In genomic region chr2:69718338-69718965, GRCh38 we compare ENCODE assay signal across 15 cellular contexts. TPM values are rescaled to one million over a fixed set of nuclear protein-coding genes. Genes with fewer than 3 reads are reported as not detected.
DNase-seq lines count a peak whose midpoint lies in the region; ATAC-seq, FAIRE-seq and TF ChIP-seq lines count a peak whose summit lies in the region.
"Had no signal": no experiment of that assay in that cellular context is flagged by ENCODE, and none has a peak within 500 bp of the region (broad histone marks: within the 10 kb centered on the region; RNA-seq: fewer than 3 reads in every experiment).

No MANE protein-coding gene starts in this region.

- in situ Hi-C loops in HepG2 (cut with HindIII; ENCODE audit: extremely low pct_ligation_motif_present, low pct_unique_long_range_greater_than_20kb), result no loop called here
- in situ Hi-C loops in GM12878 (cut with MboI), result loop anchor here (25.0 kb wide), 1 partner anchor 706 kb away; the partner anchor contains the start of gene ANTXR1

- TF ChIP-seq CTCF in HepG2 (CRISPR knock-in tag; IDR thresholded peaks at IDR 0.05) (no peak), right lobe of liver (IDR thresholded peaks at IDR 0.05) (no peak), GM12878 (IDR thresholded peaks at IDR 0.05 in 2 of 3, conservative IDR thresholded peaks at IDR 0.05 in 1 of 3; ENCODE audit: control insufficient read depth in 2 of 3, extremely low read depth in 1 of 3, insufficient read depth in 1 of 3, low read depth in 3 of 3, low read length in 3 of 3) (no peak), foreskin keratinocyte (conservative IDR thresholded peaks at IDR 0.05) (no peak), glutamatergic neuron (IDR thresholded peaks at IDR 0.05; ENCODE audit: partially characterized antibody, unreplicated experiment) (no peak)

- SMC1A ChIA-PET in GM12878 (lab: Charles Lee; ENCODE audit: uncharacterized antibody, unreplicated experiment), result interaction anchor here (0.5 to 7.0 kb wide), 22 partner anchors 9 to 342 kb away, joined by 3 to 64 read pairs (median 4); no protein-coding TSS in a partner anchor

- no peaks in the 10 kb centered on the region for H3K36me3 ChIP-seq in HepG2 (replicated peaks in 1 of 2; ENCODE audit: control insufficient read depth in 1 of 2, insufficient read depth in 2 of 2, low read length in 2 of 2)
- H3K36me3 ChIP-seq in right lobe of liver, result no peaks in the 10 kb centered on the region
- H3K36me3 ChIP-seq in GM12878 (ENCODE audit: control insufficient read depth in 2 of 2, insufficient read depth in 2 of 2, low read length in 1 of 2), result no peaks in the 10 kb centered on the region

- TF ChIP-seq POLR2A in HepG2 (IDR thresholded peaks at IDR 0.05; ENCODE audit: insufficient read depth in 1 of 2, low read depth in 2 of 2, low read length in 2 of 2) (no peak), right lobe of liver (IDR thresholded peaks at IDR 0.05) (no peak), GM12878 (IDR thresholded peaks at IDR 0.05; ENCODE audit: low read depth, low read length) (no peak)

- CTCF ChIA-PET in HepG2 (lab: Yijun Ruan, JAX; ENCODE audit: low intra/inter-chr PET ratio, low total read pairs) (no interaction called here), GM12878 (lab: Yijun Ruan, JAX) (interaction anchor here (0.9 to 11.6 kb wide), 10 partner anchors 24 to 342 kb away, joined by 3 to 293 read pairs (median 6); partner anchors contain the start of genes ANXA4, MXD1 and NFU1)

- no peak overlapping the region for H3K27ac Mint-ChIP-seq in glutamatergic neuron (ENCODE audit: unreplicated experiment)

- H3K4me3 ChIP-seq in HepG2 (replicated peaks in 1 of 3; ENCODE audit: insufficient read depth in 1 of 3, low read depth in 2 of 3, low read length in 3 of 3), result no peak overlapping the region
- H3K4me3 ChIP-seq in right lobe of liver, result no peak overlapping the region
- H3K4me3 ChIP-seq in GM12878, result no peak overlapping the region
- H3K4me3 ChIP-seq: GM23248, SK-N-MC had no signal

- DNase-seq in HepG2 (ENCODE audit: low spot score) (no peak), right lobe of liver (no peak), GM12878 (ENCODE audit: low read depth, low spot score) (no peak), foreskin keratinocyte (peak in 1 of 2 donors; percentile 74), urothelium cell line (ENCODE audit: low spot score) (no peak), NCI-H1930 (lab: John Stamatoyannopoulos, UW) (no peak), glutamatergic neuron (no peak), caudate nucleus (lab: John Stamatoyannopoulos, UW) (no peak)
- DNase-seq: GM23248, NCI-H2107, NCI-H345, NCI-H526 treated with DMSO at 0.1 percent for 48 hours, PC-3 had no signal

- TF ChIP-seq EP300 in HepG2 (IDR thresholded peaks at IDR 0.05; ENCODE audit: low read depth in 2 of 2, low read length in 2 of 2) (no peak), HepG2 (CRISPR knock-in tag; IDR thresholded peaks at IDR 0.05; ENCODE audit: borderline replicate concordance) (no peak), GM12878 (IDR thresholded peaks at IDR 0.05; ENCODE audit: borderline replicate concordance in 1 of 2, control insufficient read depth in 1 of 2, low read depth in 2 of 2, low read length in 2 of 2) (no peak)

- H3K79me2 ChIP-seq in HepG2 (ENCODE audit: insufficient read depth, low read length) (no peaks in the 10 kb centered on the region), GM12878 (ENCODE audit: control insufficient read depth, insufficient read depth, low read length) (no peaks in the 10 kb centered on the region)

- RAD21 ChIA-PET in GM12878 (lab: Charles Lee; ENCODE audit: unreplicated experiment), result interaction anchor here (0.6 to 6.7 kb wide), 16 partner anchors 27 to 283 kb away, joined by 3 to 46 read pairs (median 3); partner anchors contain the start of gene AAK1

- POLR2A ChIA-PET in HepG2 (lab: Yijun Ruan, JAX), result interaction anchor here (0.7 kb wide), 1 partner anchor 281 kb away, joined by 3 read pairs; no protein-coding TSS in a partner anchor
- POLR2A ChIA-PET in GM12878 (lab: Charles Lee), result interaction anchor here (0.5 to 2.1 kb wide), 8 partner anchors 12 to 289 kb away, joined by 3 to 8 read pairs (median 4); no protein-coding TSS in a partner anchor

- H3K36me3 Mint-ChIP-seq in glutamatergic neuron (ENCODE audit: unreplicated experiment), result no peaks in the 10 kb centered on the region

- peaks cover 3% of the 10 kb centered on the region for H3K9me3 Mint-ChIP-seq in glutamatergic neuron (ENCODE audit: unreplicated experiment)

- TF ChIP-seq RAD21 in HepG2 (CRISPR knock-in tag; IDR thresholded peaks at IDR 0.05) (no peak), GM12878 (IDR thresholded peaks at IDR 0.05; ENCODE audit: insufficient read depth, low read depth, low read length) (no peak)

- FAIRE-seq in HepG2 (lab: Jason Lieb, UNC) (no peak), GM12878 (lab: Jason Lieb, UNC) (no peak), urothelium cell line (lab: Jason Lieb, UNC) (peak; percentile 50)

- ATAC-seq in HepG2, result no peak
- no peak for ATAC-seq in right lobe of liver
- ATAC-seq in GM12878, result no peak
- ATAC-seq in foreskin keratinocyte, result peak; percentile 28
- ATAC-seq: PC-3 had no signal

- H2AFZ ChIP-seq in HepG2 (ENCODE audit: low read length) (no peak overlapping the region), GM12878 (ENCODE audit: control insufficient read depth, low read depth, low read length) (no peak overlapping the region)
- H2AFZ ChIP-seq: GM23248 had no signal

- no peaks in the 10 kb centered on the region for H3K27me3 Mint-ChIP-seq in glutamatergic neuron (ENCODE audit: unreplicated experiment)

- H3K9me3 ChIP-seq in HepG2 (ENCODE audit: low read length) (no peaks in the 10 kb centered on the region), right lobe of liver (no peaks in the 10 kb centered on the region), GM12878 (replicated peaks; ENCODE audit: control insufficient read depth, insufficient read depth, low read length) (no peaks in the 10 kb centered on the region)

- H3K27me3 ChIP-seq in HepG2 (ENCODE audit: control insufficient read depth in 1 of 2, insufficient read depth in 2 of 2, low read length in 2 of 2) (peaks cover 0 to 24% of the 10 kb centered on the region in 2 experiments; a peak in 2 of 5 replicates), right lobe of liver (no peaks in the 10 kb centered on the region), GM12878 (replicated peaks in 1 of 2; ENCODE audit: control insufficient read depth in 2 of 2, insufficient read depth in 2 of 2, low read length in 1 of 2) (no peaks in the 10 kb centered on the region), foreskin keratinocyte (no peaks in the 10 kb centered on the region)

- H3K4me3 Mint-ChIP-seq in glutamatergic neuron (ENCODE audit: unreplicated experiment), result no peak overlapping the region

- no TSS peak for BruUV-seq in HepG2 (replicated peaks; lab: Mats Ljungman, UMichigan)
- BruUV-seq in GM12878 (replicated peaks; lab: Mats Ljungman, UMichigan), result no TSS peak

- intact Hi-C loops in HepG2 (cut with micrococcal nuclease; ENCODE audit: unreplicated experiment) (loop anchor here (10.0 kb wide), 2 partner anchors 344 to 694 kb away; no protein-coding TSS in a partner anchor), right lobe of liver (cut with DNase I) (loop anchor here (10.0 kb wide), 1 partner anchor 154 kb away; no protein-coding TSS in a partner anchor), GM12878 (cut with micrococcal nuclease; ENCODE audit: unreplicated experiment) (no loop called here)

- H3K4me2 ChIP-seq in HepG2 (ENCODE audit: low read depth, low read length) (no peak overlapping the region), GM12878 (ENCODE audit: control insufficient read depth, insufficient read depth) (no peak overlapping the region)

- no peak overlapping the region for H3K9ac ChIP-seq in HepG2 (ENCODE audit: insufficient read depth, low read depth, low read length)
- H3K9ac ChIP-seq in GM12878 (ENCODE audit: control insufficient read depth, insufficient read depth, low read length), result no peak overlapping the region
- H3K9ac ChIP-seq: GM23248 had no signal

- H3K27ac ChIP-seq in HepG2 (ENCODE audit: extremely low read length, insufficient read depth, low read length) (no peak overlapping the region), right lobe of liver (no peak overlapping the region), GM12878 (ENCODE audit: control insufficient read depth, insufficient read depth) (no peak overlapping the region), foreskin keratinocyte (no peak overlapping the region), caudate nucleus (ENCODE audit: low read depth, low read length) (no peak overlapping the region)
- H3K27ac ChIP-seq: C4-2B, GM23248, SK-N-MC had no signal

- H4K20me1 ChIP-seq in HepG2 (ENCODE audit: insufficient read depth, low read length), result no peaks in the 10 kb centered on the region
- H4K20me1 ChIP-seq in GM12878 (ENCODE audit: control insufficient read depth, insufficient read depth), result no peaks in the 10 kb centered on the region

- no peaks in the 10 kb centered on the region for H3K4me1 Mint-ChIP-seq in glutamatergic neuron (ENCODE audit: low read depth, unreplicated experiment)

- 49% methylated on average over 5 of the region's 5 CpGs for WGBS in HepG2 (ENCODE audit: low lambda C conversion rate)
- 70% methylated on average over 5 of the region's 5 CpGs for WGBS in right lobe of liver (ENCODE audit: insufficient coverage, low coverage, low lambda C conversion rate, missing lambda C conversion rate)
- WGBS in GM12878 (ENCODE audit: insufficient coverage, insufficient replicate concordance, low lambda C conversion rate, missing lambda C conversion rate), result 72% methylated on average over 5 of the region's 5 CpGs

- H3K4me1 ChIP-seq in HepG2 (ENCODE audit: insufficient read depth, low read length) (peaks cover 38% of the 10 kb centered on the region), right lobe of liver (no peaks in the 10 kb centered on the region), GM12878 (ENCODE audit: control insufficient read depth, insufficient read depth, low read length) (peaks cover 12% of the 10 kb centered on the region; the same call in 1 of the 2 replicates), foreskin keratinocyte (no peaks in the 10 kb centered on the region)

RNA-seq across cellular contexts. Expression of gene ANXA4, which starts 23.5 kb away (rescaled TPM):
- total RNA-seq in HepG2 (2016; rRNA removed; fragmentation: Illumina TruSeq; extraction: Trizol), result 155 and 237 TPM in 2 replicates
- total RNA-seq in HepG2 (2016; cell fraction: cytosol; rRNA removed; fragmentation: Illumina TruSeq; extraction: Trizol; ENCODE audit: low read depth), result 17.9 and 22.8 TPM in 2 replicates
- total RNA-seq in HepG2 (2016; cell fraction: insoluble cytoplasmic fraction; rRNA removed; fragmentation: Illumina TruSeq; extraction: Trizol), result 161 and 233 TPM in 2 replicates
- 40.1 and 41.9 TPM in 2 replicates for total RNA-seq in HepG2 (2016; cell fraction: membrane; rRNA removed; fragmentation: Illumina TruSeq; extraction: Trizol)
- 65.6 and 74.7 TPM in 2 replicates for total RNA-seq in HepG2 (2016; cell fraction: nucleus; rRNA removed; fragmentation: Illumina TruSeq; extraction: Trizol)
- polyA plus RNA-seq in HepG2 (2011; rRNA removed), result 147 and 168 TPM in 2 replicates
- 87.5 and 190 TPM in 2 replicates for polyA plus RNA-seq in HepG2 (2011; cell fraction: cytosol; rRNA removed)
- polyA plus RNA-seq in HepG2 (2011; cell fraction: nucleus; rRNA removed), result 143 and 171 TPM in 2 replicates
- polyA plus RNA-seq in HepG2 (2012), result 61.9 and 99.0 TPM in 2 replicates
- polyA plus RNA-seq in HepG2 (2016; cell fraction: cytosol; fragmentation: Illumina TruSeq; extraction: Trizol; ENCODE audit: low read depth), result 31.6 and 32.5 TPM in 2 replicates
- polyA plus RNA-seq in HepG2 (2016; cell fraction: insoluble cytoplasmic fraction; fragmentation: Illumina TruSeq; extraction: Trizol; ENCODE audit: low read depth), result 346 and 367 TPM in 2 replicates
- polyA plus RNA-seq in HepG2 (2016; cell fraction: membrane; fragmentation: Illumina TruSeq; extraction: Trizol; ENCODE audit: low read depth), result 39.4 and 42.7 TPM in 2 replicates
- polyA plus RNA-seq in HepG2 (2016; cell fraction: nucleus; fragmentation: Illumina TruSeq; extraction: Trizol; ENCODE audit: insufficient read depth, low read depth), result 146 and 162 TPM in 2 replicates
- polyA minus RNA-seq in HepG2 (2011; rRNA and poly(A)+ RNA removed; ENCODE audit: low replicate concordance), result 48.3 and 195 TPM in 2 replicates
- polyA minus RNA-seq in HepG2 (2011; cell fraction: cytosol; rRNA and poly(A)+ RNA removed), result 90.7 and 108 TPM in 2 replicates
- 70.5 and 74.0 TPM in 2 replicates for polyA minus RNA-seq in HepG2 (2011; cell fraction: nucleus; rRNA and poly(A)+ RNA removed)
- 100 to 1,000 TPM in 3 of 6 experiments, 10 to 100 TPM in 3; 53.5 to 173 (median 92.1) TPM for total RNA-seq in right lobe of liver
- 52.6 and 58.2 TPM in 2 replicates for total RNA-seq in GM12878 (2013; cell fraction: nucleolus; rRNA removed)
- total RNA-seq in GM12878 (2014; rRNA removed), result 59.3 and 60.0 TPM in 2 replicates
- total RNA-seq in GM12878 (2014; rRNA removed; fragmentation: Illumina TruSeq; extraction: Trizol), result 16.3 and 17.7 TPM in 2 replicates
- total RNA-seq in GM12878 (2021), result 57.5 and 64.2 TPM in 2 replicates
- polyA plus RNA-seq in GM12878 (2011; ENCODE audit: low read depth), result 18.8 TPM
- polyA plus RNA-seq in GM12878 (2011; rRNA removed), result 81.6 and 97.2 TPM in 2 replicates
- 71.3 and 110 TPM in 2 replicates for polyA plus RNA-seq in GM12878 (2011; cell fraction: cytosol; rRNA removed)
- 110 and 122 TPM in 2 replicates for polyA plus RNA-seq in GM12878 (2011; cell fraction: nucleus; rRNA removed)
- 44.2 and 54.2 TPM in 2 replicates for polyA plus RNA-seq in GM12878 (2012)
- polyA plus RNA-seq in GM12878 (2014; fragmentation: Illumina TruSeq; extraction: Trizol), result 57.9 and 74.3 TPM in 2 replicates
- 10 to 100 TPM; 64.6 to 73.1 TPM for polyA plus RNA-seq in GM12878 (2014; fragmentation: Nextera tagmentation; extraction: Ambion mirVana)
- polyA plus RNA-seq in GM12878 (2014; rRNA removed), result 78.8 and 94.3 TPM in 2 replicates
- polyA plus RNA-seq in GM12878 (2016; fragmentation: Nextera tagmentation; extraction: Ambion mirVana), result 10 to 100 TPM; 69.0 to 74.2 TPM
- polyA minus RNA-seq in GM12878 (2011; rRNA and poly(A)+ RNA removed), result 77.5 and 85.9 TPM in 2 replicates
- 24.5 and 37.8 TPM in 2 replicates for polyA minus RNA-seq in GM12878 (2011; cell fraction: cytosol; rRNA and poly(A)+ RNA removed)
- 21.4 and 30.3 TPM in 2 replicates for polyA minus RNA-seq in GM12878 (2011; cell fraction: nucleus; rRNA and poly(A)+ RNA removed)
- 46.2 and 53.4 TPM in 2 replicates for total RNA-seq in foreskin keratinocyte
- 91.1 and 95.1 TPM in 2 replicates for polyA plus RNA-seq in foreskin keratinocyte
- 3.1 TPM for total RNA-seq in glutamatergic neuron (ENCODE audit: unreplicated experiment)

Comparison
In these comparisons a context has a peak if more than half of its experiments do, and no peak if none do; other contexts are left out.
1. Of the 75 proteins assayed by ChIP-seq in both HepG2 and GM12878: peak only in HepG2: JUNB; only in GM12878: BCL3; in both: none; in neither: 73.